ENCODE assay signal across 10 cellular contexts in the genomic region with DNA sequence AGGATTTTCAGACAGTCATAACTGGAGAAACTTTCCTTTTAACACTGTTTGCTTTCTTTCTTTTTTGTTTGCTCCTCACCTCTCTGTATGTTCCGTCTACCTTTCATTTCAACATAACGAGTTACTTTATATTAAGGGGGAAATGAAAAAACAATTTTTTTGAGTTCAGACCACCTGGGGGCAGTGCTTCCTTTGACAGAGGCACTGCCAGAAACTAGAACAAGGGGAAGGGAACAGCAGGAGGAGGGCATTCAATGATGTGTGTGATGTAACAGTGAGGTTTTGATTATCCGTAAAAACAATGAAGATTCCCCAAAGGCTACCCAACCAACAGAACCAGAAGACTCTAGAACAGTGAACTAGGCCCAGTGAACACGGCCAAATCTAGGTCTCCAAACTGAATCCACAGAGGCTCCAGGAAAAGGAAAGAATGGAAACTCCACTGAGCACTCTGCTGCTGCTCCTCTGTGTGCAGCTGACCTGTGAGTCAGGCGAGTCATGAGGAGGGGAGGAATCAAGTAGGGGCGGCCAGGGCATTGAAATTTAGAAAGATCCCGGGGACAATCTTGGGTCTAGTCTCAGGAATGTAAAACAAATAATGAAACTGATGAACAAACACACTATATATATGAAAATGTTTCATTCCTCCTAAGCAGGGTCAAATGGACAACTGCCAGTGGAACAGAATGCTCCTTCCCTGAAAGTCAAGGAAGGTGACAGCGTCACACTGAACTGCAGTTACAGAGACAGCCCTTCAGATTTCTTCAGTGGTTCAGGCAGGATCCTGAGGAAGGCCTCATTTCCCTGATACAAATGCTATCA.
DNase-seq lines count a peak whose midpoint lies in the region; ATAC-seq, FAIRE-seq and TF ChIP-seq lines count a peak whose summit lies in the region.
"Had no signal": no experiment of that assay in that cellular context is flagged by ENCODE, and none has a peak within 500 bp of the region (broad histone marks: within the 10 kb centered on the region; RNA-seq: fewer than 3 reads in every experiment).

No MANE protein-coding gene starts in this region.

- no peaks in the 10 kb centered on the region for H3K79me2 ChIP-seq in Karpas-422 (ENCODE audit: low read length)

- H4K20me1 ChIP-seq in Karpas-422 (ENCODE audit: insufficient read depth, low read depth, low read length), result no peaks in the 10 kb centered on the region

- H3K4me1 ChIP-seq in Karpas-422 (ENCODE audit: low read length), result peaks cover 16% of the 10 kb centered on the region
- no peaks in the 10 kb centered on the region for H3K4me1 ChIP-seq in naive thymus-derived CD4-positive, alpha-beta T cell (ENCODE audit: control insufficient read depth in 2 of 2, insufficient read depth in 2 of 2, low read length in 2 of 2)

- no peak for ATAC-seq in naive thymus-derived CD4-positive, alpha-beta T cell
- ATAC-seq in GM21367 (IDR thresholded peaks at IDR 0.05; ENCODE audit: unreplicated experiment) (no peak), HG03378 (IDR thresholded peaks at IDR 0.05; ENCODE audit: unreplicated experiment) (no peak)
- ATAC-seq: natural killer cell had no signal

- FAIRE-seq in GM12891 (lab: Jason Lieb, UNC), result no peak

- peak overlapping the region; percentile 60 for H3K27ac Mint-ChIP-seq in Calu3 (ENCODE audit: unreplicated experiment)
- peak overlapping the region in 8 of 9 donors; percentile 29 to 90 (median 86) for H3K27ac Mint-ChIP-seq in naive thymus-derived CD4-positive, alpha-beta T cell
- H3K27ac Mint-ChIP-seq: natural killer cell had no signal

- TF ChIP-seq POLR2A in GM12891 (IDR thresholded peaks at IDR 0.05; ENCODE audit: low read depth, low read length) (no peak), lower leg skin (IDR thresholded peaks at IDR 0.05) (no peak)

- no peaks in the 10 kb centered on the region for H3K9me2 ChIP-seq in Karpas-422 (replicated peaks; ENCODE audit: insufficient read depth, low read length)

- no peak overlapping the region for H2AFZ ChIP-seq in Karpas-422 (ENCODE audit: low read length)

- DNase-seq in Calu3 (peak; percentile 35), Karpas-422 (peak; percentile 80), astrocyte of the spinal cord (ENCODE audit: low read depth, low spot score) (peak; percentile 39), GM12891 (ENCODE audit: insufficient read length, low spot score) (no peak), lower leg skin (ENCODE audit: low spot score in 2 of 2) (no peak)
- DNase-seq in naive thymus-derived CD4-positive, alpha-beta T cell, result peak in 4 of 9 donors; percentile 8 to 26 (median 20)
- DNase-seq: natural killer cell had no signal

- POLR2A ChIA-PET in naive thymus-derived CD4-positive, alpha-beta T cell (lab: Charles Lee), result no interaction called here

- H3K36me3 ChIP-seq in Karpas-422 (ENCODE audit: insufficient read depth, low read length), result no peaks in the 10 kb centered on the region
- H3K36me3 ChIP-seq in naive thymus-derived CD4-positive, alpha-beta T cell (ENCODE audit: control insufficient read depth in 2 of 3, insufficient read depth in 3 of 3, low read length in 3 of 3), result no peaks in the 10 kb centered on the region

- H3K9me3 ChIP-seq in Karpas-422 (ENCODE audit: low read length), result no peaks in the 10 kb centered on the region
- H3K9me3 ChIP-seq in naive thymus-derived CD4-positive, alpha-beta T cell (ENCODE audit: control insufficient read depth in 2 of 3, low read length in 3 of 3), result no peaks in the 10 kb centered on the region

- peak overlapping the region; percentile 22 for H3K4me3 Mint-ChIP-seq in Calu3 (ENCODE audit: low read depth, unreplicated experiment)
- H3K4me3 Mint-ChIP-seq in naive thymus-derived CD4-positive, alpha-beta T cell, result peak overlapping the region; percentile 25 to 83 (median 68)
- H3K4me3 Mint-ChIP-seq: natural killer cell had no signal

- TF ChIP-seq CTCF in Calu3 (IDR thresholded peaks at IDR 0.05; ENCODE audit: unreplicated experiment), result no peak
- no peak for TF ChIP-seq CTCF in astrocyte of the spinal cord (IDR thresholded peaks at IDR 0.05; ENCODE audit: low read depth, low read length)
- peak in 1 of 3 donors; percentile 9 for TF ChIP-seq CTCF in lower leg skin (IDR thresholded peaks at IDR 0.05)

- H3K4me2 ChIP-seq in Karpas-422 (ENCODE audit: low read depth, low read length, poor library complexity, severe bottlenecking), result no peak overlapping the region

- no peaks in the 10 kb centered on the region for H3K27me3 ChIP-seq in Karpas-422 (ENCODE audit: low read length)
- H3K27me3 ChIP-seq in naive thymus-derived CD4-positive, alpha-beta T cell (ENCODE audit: control insufficient read depth in 2 of 2, insufficient read depth in 2 of 2, low read length in 2 of 2), result no peaks in the 10 kb centered on the region

- peaks cover 69% of the 10 kb centered on the region for H3K4me1 Mint-ChIP-seq in Calu3 (ENCODE audit: low read depth, unreplicated experiment)
- peaks cover 0 to 17% (median 8%) of the 10 kb centered on the region in 7 donors for H3K4me1 Mint-ChIP-seq in naive thymus-derived CD4-positive, alpha-beta T cell
- H3K4me1 Mint-ChIP-seq: natural killer cell had no signal

- H3K4me3 ChIP-seq in Karpas-422 (ENCODE audit: low read length) (no peak overlapping the region), astrocyte of the spinal cord (ENCODE audit: low read depth, low read length) (no peak overlapping the region), lower leg skin (ENCODE audit: low read depth, poor library complexity, severe bottlenecking) (no peak overlapping the region)
- H3K4me3 ChIP-seq in naive thymus-derived CD4-positive, alpha-beta T cell (ENCODE audit: low read length), result no peak overlapping the region

- no TSS peak for BruUV-seq in Calu3 (replicated peaks; lab: Mats Ljungman, UMichigan)

- no peak overlapping the region for H3K9ac ChIP-seq in Karpas-422 (ENCODE audit: low read length)

- H3K36me3 Mint-ChIP-seq in Calu3 (ENCODE audit: insufficient read depth, unreplicated experiment), result peaks cover 5% of the 10 kb centered on the region
- no peaks in the 10 kb centered on the region for H3K36me3 Mint-ChIP-seq in naive thymus-derived CD4-positive, alpha-beta T cell
- H3K36me3 Mint-ChIP-seq: natural killer cell had no signal

- intact Hi-C loops in Calu3 (cut with micrococcal nuclease; ENCODE audit: unreplicated experiment) (loop anchor here (1.0 to 2.0 kb wide), 2 partner anchors 31 to 49 kb away; no protein-coding TSS in a partner anchor), lower leg skin (cut with DNase I; ENCODE audit: low total_unique reads) (no loop called here)
- intact Hi-C loops in naive thymus-derived CD4-positive, alpha-beta T cell (cut with micrococcal nuclease), result no loop called here

- H3K27me3 Mint-ChIP-seq in Calu3 (ENCODE audit: unreplicated experiment), result no peaks in the 10 kb centered on the region
- H3K27me3 Mint-ChIP-seq in naive thymus-derived CD4-positive, alpha-beta T cell, result no peaks in the 10 kb centered on the region

- no peaks in the 10 kb centered on the region for H3K9me3 Mint-ChIP-seq in Calu3 (ENCODE audit: low read depth, unreplicated experiment)
- H3K9me3 Mint-ChIP-seq in naive thymus-derived CD4-positive, alpha-beta T cell, result peaks cover 0 to 2% (median 0%) of the 10 kb centered on the region in 11 donors
- H3K9me3 Mint-ChIP-seq: natural killer cell had no signal

- H3K27ac ChIP-seq in Karpas-422 (ENCODE audit: low read length), result no peak overlapping the region
- peak overlapping the region; percentile 48 for H3K27ac ChIP-seq in naive thymus-derived CD4-positive, alpha-beta T cell (ENCODE audit: low read depth, low read length)
- H3K27ac ChIP-seq: HL-60 had no signal

- in situ Hi-C loops in astrocyte of the spinal cord (cut with HindIII; ENCODE audit: low sequenced_read_pairs), result no loop called here

- 40 to 58% methylated on average over 8 of the region's 8 CpGs for WGBS in lower leg skin, 2 donors

- CTCF ChIA-PET in Calu3 (lab: Charles Lee), result interaction anchor here (1.0 to 2.0 kb wide), 3 partner anchors 13 to 65 kb away, joined by 5 read pairs; no protein-coding TSS in a partner anchor
- CTCF ChIA-PET in naive thymus-derived CD4-positive, alpha-beta T cell (lab: Charles Lee), result no interaction called here

TF ChIP-seq in GM12891, 5 proteins besides CTCF, POLR2A, EP300 and RAD21:
- TF ChIP-seq PAX5 (IDR thresholded peaks at IDR 0.05; ENCODE audit: insufficient read depth, low read length, severe bottlenecking), result no peak
- no peak for TF ChIP-seq POLR2AphosphoS5 (IDR thresholded peaks at IDR 0.05; ENCODE audit: low read depth, low read length)
- no peak for TF ChIP-seq TAF1 (IDR thresholded peaks at IDR 0.05; ENCODE audit: low read depth, low read length)
- TF ChIP-seq POU2F2 (IDR thresholded peaks at IDR 0.05; ENCODE audit: low read depth, low read length), result no peak
- no peak for TF ChIP-seq SPI1 (IDR thresholded peaks at IDR 0.05; ENCODE audit: low read depth, low read length)

Comparison
In these comparisons a context has a peak if more than half of its experiments do, and no peak if none do; other contexts are left out.
1. DNase-seq: peak in Calu3 (single experiment), Karpas-422 (single experiment) and astrocyte of the spinal cord (single experiment); none in GM12891 (single experiment) and lower leg skin (0 of 2).